In the genomic region with DNA sequence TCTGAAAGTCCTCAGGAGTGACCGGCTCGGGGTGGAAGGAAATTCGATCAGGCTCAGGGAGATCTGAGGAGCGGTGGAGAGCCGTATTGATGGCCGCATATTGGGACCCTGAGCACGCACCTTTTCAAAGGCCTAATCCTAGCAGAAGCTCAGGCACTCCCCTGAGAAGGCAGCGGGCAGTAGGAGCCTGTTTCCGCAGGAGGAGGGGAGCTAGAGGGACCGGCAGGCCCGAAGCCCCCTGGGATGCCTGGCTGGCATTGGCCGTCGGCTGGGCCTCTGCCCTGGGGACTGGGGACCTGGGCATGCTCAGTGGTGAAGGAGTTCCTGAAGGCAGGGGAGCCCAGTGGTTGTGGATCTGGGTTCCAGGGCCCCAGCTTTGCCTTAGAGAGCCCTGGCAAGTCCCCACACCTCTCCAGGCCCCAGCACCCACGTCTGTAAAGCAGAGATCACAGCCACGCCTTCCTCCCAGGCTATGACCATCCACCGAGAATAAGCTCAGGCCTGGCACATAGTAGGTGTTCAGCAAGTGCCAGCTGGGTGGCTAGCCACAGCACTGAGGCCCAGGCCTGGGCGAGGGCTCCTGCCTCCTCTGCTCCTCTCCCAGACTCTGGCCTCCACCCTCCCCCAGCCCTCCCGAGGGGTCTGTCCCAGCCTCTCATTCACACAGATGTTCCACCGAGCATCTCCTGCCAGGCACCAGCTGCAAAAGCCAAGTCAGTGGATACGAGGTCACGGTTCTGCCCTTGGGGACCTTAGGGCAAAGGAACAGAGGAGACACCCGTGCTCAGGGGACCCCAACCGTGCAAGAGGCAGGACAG, we compare ENCODE assay signal across 1 cellular context.
TF ChIP-seq lines count a peak whose summit lies in the region.

No MANE protein-coding gene starts in this region.

TF ChIP-seq in endothelial cell of umbilical vein, 7 proteins besides CTCF, POLR2A, EP300 and RAD21:
- no peak for TF ChIP-seq POLR2AphosphoS5 (IDR thresholded peaks at IDR 0.05; ENCODE audit: insufficient read depth, low read depth, low read length)
- TF ChIP-seq JUN (IDR thresholded peaks at IDR 0.05; ENCODE audit: borderline replicate concordance, insufficient read depth, insufficient read length, low read depth) = no peak
- no peak for TF ChIP-seq MYC (IDR thresholded peaks at IDR 0.05; ENCODE audit: low read depth, low read length)
- no peak for TF ChIP-seq GATA2 (IDR thresholded peaks at IDR 0.05; ENCODE audit: insufficient read depth, insufficient read length, low read depth, low read length)
- TF ChIP-seq, protein P1, sequence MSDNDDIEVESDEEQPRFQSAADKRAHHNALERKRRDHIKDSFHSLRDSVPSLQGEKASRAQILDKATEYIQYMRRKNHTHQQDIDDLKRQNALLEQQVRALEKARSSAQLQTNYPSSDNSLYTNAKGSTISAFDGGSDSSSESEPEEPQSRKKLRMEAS (IDR thresholded peaks at IDR 0.05; ENCODE audit: insufficient read depth, insufficient read length) = no peak
- TF ChIP-seq FOS (IDR thresholded peaks at IDR 0.05; ENCODE audit: borderline replicate concordance, insufficient read depth, low read length) = no peak
- TF ChIP-seq EZH2 (IDR thresholded peaks at IDR 0.05; ENCODE audit: borderline replicate concordance, low read depth, low read length, severe bottlenecking) = no peak
TF ChIP-seq in endothelial cell of umbilical vein: peak in this region for 0.
